ENCODE assay signal across 11 cellular contexts in genomic region chr11:62857541-62857982, GRCh38. TPM values are rescaled to one million over a fixed set of nuclear protein-coding genes. Genes with fewer than 3 reads are reported as not detected.
DNase-seq lines count a peak whose midpoint lies in the region; ATAC-seq and TF ChIP-seq lines count a peak whose summit lies in the region.
"Had no signal": no experiment of that assay in that cellular context is flagged by ENCODE, and none has a peak within 500 bp of the region (broad histone marks: within the 10 kb centered on the region; RNA-seq: fewer than 3 reads in every experiment).

No MANE protein-coding gene starts in this region.

- peaks cover 3% of the 10 kb centered on the region for H3K27me3 Mint-ChIP-seq in activated CD4-positive, alpha-beta memory T cell treated with anti-CD3 and anti-CD28 coated beads for 36 hours

- in situ Hi-C loops in HAP-1 (cut with MboI; ENCODE audit: low sequenced_read_pairs) = no loop called here

- H3K4me3 ChIP-seq in HAP-1 = peak overlapping the region; percentile 96

- peaks cover 60% of the 10 kb centered on the region for H3K36me3 ChIP-seq in HAP-1 (replicated peaks)

- H3K36me3 Mint-ChIP-seq in activated CD4-positive, alpha-beta memory T cell treated with anti-CD3 and anti-CD28 coated beads for 36 hours = peaks cover 48% of the 10 kb centered on the region

- peaks cover 57% of the 10 kb centered on the region for H3K4me1 Mint-ChIP-seq in activated CD4-positive, alpha-beta memory T cell treated with anti-CD3 and anti-CD28 coated beads for 36 hours (ENCODE audit: low read depth)

- POLR2A ChIA-PET in activated CD4-positive, alpha-beta memory T cell treated with anti-CD3 and anti-CD28 coated beads for 36 hours (lab: Charles Lee) = interaction anchor here (0.6 to 9.9 kb wide), 9 partner anchors 15 to 287 kb away, joined by 3 to 443 read pairs (median 22); partner anchors contain the start of genes HNRNPUL2, SLC3A2, TUT1 and WDR74

- no peak for ATAC-seq in HG03025 (IDR thresholded peaks at IDR 0.05; ENCODE audit: low FRiP score, unreplicated experiment)
- no peak for ATAC-seq in HG03432 (IDR thresholded peaks at IDR 0.05; ENCODE audit: unreplicated experiment)

- CTCF ChIA-PET in activated CD4-positive, alpha-beta memory T cell treated with anti-CD3 and anti-CD28 coated beads for 36 hours (lab: Charles Lee) = interaction anchor here (1.3 to 6.0 kb wide), 4 partner anchors 17 to 144 kb away, joined by 3 to 56 read pairs (median 8); partner anchors contain the start of genes SLC3A2, TMEM179B and WDR74

- intact Hi-C loops in activated CD4-positive, alpha-beta memory T cell treated with anti-CD3 and anti-CD28 coated beads for 36 hours (cut with micrococcal nuclease) = loop anchor here (2.0 kb wide), 1 partner anchor 245 kb away; the partner anchor contains the start of genes EML3 and ROM1

- H3K4me3 Mint-ChIP-seq in activated CD4-positive, alpha-beta memory T cell treated with anti-CD3 and anti-CD28 coated beads for 36 hours = peak overlapping the region; percentile 95

- peaks cover 41% of the 10 kb centered on the region for H3K4me1 ChIP-seq in HAP-1

- DNase-seq in HAP-1 (ENCODE audit: low spot score in 2 of 2) (no peak), islet precursor cell (peak; percentile 80), AG08396 (ENCODE audit: low spot score) (no peak), superior temporal gyrus (ENCODE audit: extremely low spot score) (no peak)
- no peak for DNase-seq in activated CD4-positive, alpha-beta memory T cell treated with anti-CD3 and anti-CD28 coated beads for 36 hours
- DNase-seq: activated CD4-positive, alpha-beta T cell treated with anti-CD3 and anti-CD28 coated beads, Interleukin-2, amount 50 U/mL, for 4 hours; NCI-H226 had no signal

- H3K27me3 ChIP-seq in HAP-1 (ENCODE audit: low read depth) = no peaks in the 10 kb centered on the region

- no peak overlapping the region for H3K27ac Mint-ChIP-seq in activated CD4-positive, alpha-beta memory T cell treated with anti-CD3 and anti-CD28 coated beads for 36 hours

- TF ChIP-seq CTCF in C4-2B (conservative IDR thresholded peaks at IDR 0.05) = no peak

- peak overlapping the region; percentile 99 for H3K27ac ChIP-seq in C4-2B

- no peaks in the 10 kb centered on the region for H3K9me3 ChIP-seq in HAP-1

- H3K9me3 Mint-ChIP-seq in activated CD4-positive, alpha-beta memory T cell treated with anti-CD3 and anti-CD28 coated beads for 36 hours = no peaks in the 10 kb centered on the region

RNA-seq across cellular contexts. Expression of gene WDR74, which starts 18.2 kb away (rescaled TPM):
- 10 to 100 TPM; 72.6 to 73.0 TPM for total RNA-seq in activated CD4-positive, alpha-beta memory T cell treated with anti-CD3 and anti-CD28 coated beads for 36 hours

RNA-seq across cellular contexts. Expression of gene SLC3A2, which starts 23.1 kb away (rescaled TPM):
- total RNA-seq in activated CD4-positive, alpha-beta memory T cell treated with anti-CD3 and anti-CD28 coated beads for 36 hours = 100 to 1,000 TPM; 309 to 314 TPM

RNA-seq across cellular contexts. Expression of gene TEX54, which starts 24.9 kb away (rescaled TPM):
- under 1 TPM in 1 of 2 experiments, not detected in 1; 0.53 TPM for total RNA-seq in activated CD4-positive, alpha-beta memory T cell treated with anti-CD3 and anti-CD28 coated beads for 36 hours
- total RNA-seq: myocyte had no signal

RNA-seq across cellular contexts. Expression of gene STX5, which starts 25.7 kb away (rescaled TPM):
- 10 to 100 TPM; 24.6 to 29.2 TPM for total RNA-seq in activated CD4-positive, alpha-beta memory T cell treated with anti-CD3 and anti-CD28 coated beads for 36 hours

RNA-seq across cellular contexts. Expression of gene NXF1, which starts 52.3 kb away (rescaled TPM):
- total RNA-seq in activated CD4-positive, alpha-beta memory T cell treated with anti-CD3 and anti-CD28 coated beads for 36 hours = 10 to 100 TPM; 70.8 to 83.6 TPM
